Comparison of ENCODE assay signal across 22 cellular contexts in genomic region chr7:106883627-106884026, GRCh38. TPM values are rescaled to one million over a fixed set of nuclear protein-coding genes. Genes with fewer than 3 reads are reported as not detected.
A peak's percentile ranks its signal among the peaks of the same experiment; 100 is the strongest.
DNase-seq lines count a peak whose midpoint lies in the region; ATAC-seq and TF ChIP-seq lines count a peak whose summit lies in the region.
"Had no signal": no experiment of that assay in that cellular context is flagged by ENCODE, and none has a peak within 500 bp of the region (broad histone marks: within the 10 kb centered on the region; RNA-seq: fewer than 3 reads in every experiment).

No MANE protein-coding gene starts in this region.

- H3K27me3 Mint-ChIP-seq in memory B cell, result no peaks in the 10 kb centered on the region
- H3K27me3 Mint-ChIP-seq: activated naive CD8-positive, alpha-beta T cell treated with anti-CD3 and anti-CD28 coated beads, Interleukin-2, amount 50 U/mL, for 24 hours; activated T-helper 17 cell treated with anti-CD3 and anti-CD28 coated beads, Interleukin-2, amount 50 U/mL, for 72 hours had no signal

- no peaks in the 10 kb centered on the region for H3K79me2 ChIP-seq in DOHH2 (ENCODE audit: control insufficient read depth, low read length)
- H3K79me2 ChIP-seq: hepatocyte had no signal

- peak; percentile 77 for ATAC-seq in GM19397 (IDR thresholded peaks at IDR 0.05; ENCODE audit: unreplicated experiment)
- ATAC-seq in HG03571 (IDR thresholded peaks at IDR 0.05; ENCODE audit: unreplicated experiment), result peak; percentile 78
- peak; percentile 72 for ATAC-seq in memory B cell (ENCODE audit: low read depth)
- ATAC-seq: activated naive CD8-positive, alpha-beta T cell treated with anti-CD3 and anti-CD28 coated beads, Interleukin-2, amount 50 U/mL, for 24 hours; activated T-helper 17 cell treated with anti-CD3 and anti-CD28 coated beads, Interleukin-2, amount 50 U/mL, for 72 hours; pancreas; right lobe of liver had no signal

- peaks cover 21% of the 10 kb centered on the region for H3K4me1 Mint-ChIP-seq in memory B cell

- H3K4me2 ChIP-seq in DOHH2 (ENCODE audit: low read length), result peak overlapping the region; percentile 56
- H3K4me2 ChIP-seq: hepatocyte, SK-N-SH had no signal

- H3K27ac ChIP-seq in DOHH2 (ENCODE audit: low read depth, low read length) (peak overlapping the region; percentile 69), SJCRH30 (no peak overlapping the region)
- H3K27ac ChIP-seq: brain microvascular endothelial cell, hepatocyte, pancreas, right lobe of liver, tibial artery had no signal

- peak overlapping the region; percentile 14 for H3K4me3 Mint-ChIP-seq in memory B cell
- H3K4me3 Mint-ChIP-seq: activated naive CD8-positive, alpha-beta T cell treated with anti-CD3 and anti-CD28 coated beads, Interleukin-2, amount 50 U/mL, for 24 hours; activated T-helper 17 cell treated with anti-CD3 and anti-CD28 coated beads, Interleukin-2, amount 50 U/mL, for 72 hours; T-helper 2 cell treated with Interferon-gamma antibody and Interleukin-4, amounts not matched to agents 5 μg/mL and 100 μg/mL, for 36 hours had no signal

- H3K9me3 ChIP-seq in DOHH2 (ENCODE audit: control insufficient read depth, insufficient read depth, low read length) (no peaks in the 10 kb centered on the region), SJCRH30 (replicated peaks) (no peaks in the 10 kb centered on the region)
- H3K9me3 ChIP-seq: pancreas, right lobe of liver, SK-N-SH, tibial artery had no signal

- peaks cover 67% of the 10 kb centered on the region for H3K36me3 Mint-ChIP-seq in memory B cell

- no peak for DNase-seq in memory B cell (ENCODE audit: low spot score in 2 of 2)
- no peak for DNase-seq in SJCRH30
- DNase-seq in OCI-M2 (lab: John Stamatoyannopoulos, UW; ENCODE audit: unreplicated experiment), result no peak
- DNase-seq in hippocampal formation (lab: John Stamatoyannopoulos, UW), result no peak
- no peak for DNase-seq in GM19240 (ENCODE audit: insufficient read length, low spot score)
- DNase-seq: activated naive CD8-positive, alpha-beta T cell treated with anti-CD3 and anti-CD28 coated beads, Interleukin-2, amount 50 U/mL, for 24 hours; brain microvascular endothelial cell; mammary epithelial cell; NCI-H1105; NCI-H748 treated with DMSO at 0.1 percent for 48 hours; pancreas; right lobe of liver; SK-N-SH; stimulated activated CD4-positive, alpha-beta T cell treated with anti-CD3 and anti-CD28 coated beads, Interleukin-15, amount 100 ng/mL, for 24 hours; tibial artery had no signal

- peak overlapping the region; percentile 72 for H3K27ac Mint-ChIP-seq in memory B cell
- H3K27ac Mint-ChIP-seq: activated naive CD8-positive, alpha-beta T cell treated with anti-CD3 and anti-CD28 coated beads, Interleukin-2, amount 50 U/mL, for 24 hours; activated T-helper 17 cell treated with anti-CD3 and anti-CD28 coated beads, Interleukin-2, amount 50 U/mL, for 72 hours; T-helper 2 cell treated with Interferon-gamma antibody and Interleukin-4, amounts not matched to agents 5 μg/mL and 100 μg/mL, for 36 hours had no signal

- H3K9me2 ChIP-seq in DOHH2 (replicated peaks; ENCODE audit: control insufficient read depth, low read length), result no peaks in the 10 kb centered on the region
- H3K9me2 ChIP-seq: SK-N-SH had no signal

- peaks cover 16% of the 10 kb centered on the region for H3F3A ChIP-seq in DOHH2 (ENCODE audit: control insufficient read depth, insufficient read depth)

- peak overlapping the region; percentile 41 for H3K4me3 ChIP-seq in DOHH2 (ENCODE audit: low read length)
- H3K4me3 ChIP-seq in SJCRH30, result no peak overlapping the region
- H3K4me3 ChIP-seq: hepatocyte, pancreas, right lobe of liver, tibial artery had no signal

- no peaks in the 10 kb centered on the region for H3K9me3 Mint-ChIP-seq in memory B cell
- H3K9me3 Mint-ChIP-seq: activated naive CD8-positive, alpha-beta T cell treated with anti-CD3 and anti-CD28 coated beads, Interleukin-2, amount 50 U/mL, for 24 hours; activated T-helper 17 cell treated with anti-CD3 and anti-CD28 coated beads, Interleukin-2, amount 50 U/mL, for 72 hours; T-helper 2 cell treated with Interferon-gamma antibody and Interleukin-4, amounts not matched to agents 5 μg/mL and 100 μg/mL, for 36 hours had no signal

- TF ChIP-seq CTCF in DOHH2 (IDR thresholded peaks at IDR 0.05; ENCODE audit: low read depth, low read length, poor library complexity, severe bottlenecking), result no peak

- H3K27me3 ChIP-seq in DOHH2 (ENCODE audit: control insufficient read depth, low read length) (no peaks in the 10 kb centered on the region), SJCRH30 (no peaks in the 10 kb centered on the region)
- H3K27me3 ChIP-seq: brain microvascular endothelial cell, pancreas, right lobe of liver, tibial artery had no signal

- H3K4me1 ChIP-seq in DOHH2 (ENCODE audit: control insufficient read depth, low read length) (peaks cover 46% of the 10 kb centered on the region), SJCRH30 (no peaks in the 10 kb centered on the region)
- H3K4me1 ChIP-seq: pancreas, right lobe of liver, tibial artery had no signal

- H3K36me3 ChIP-seq in DOHH2 (ENCODE audit: control insufficient read depth, low read length) (peaks cover 89% of the 10 kb centered on the region), SJCRH30 (no peaks in the 10 kb centered on the region)
- H3K36me3 ChIP-seq: brain microvascular endothelial cell, pancreas, right lobe of liver, tibial artery had no signal

- no peaks in the 10 kb centered on the region for H4K20me1 ChIP-seq in DOHH2 (ENCODE audit: control insufficient read depth, insufficient read depth, low read depth, low read length)

RNA-seq across cellular contexts. Expression of gene PIK3CG, which starts 18.5 kb away (rescaled TPM):
- not detected in 2 replicates for total RNA-seq in SJCRH30 (2014; rRNA removed; shearing (Covaris generic))
- total RNA-seq: mammary epithelial cell, myocyte had no signal
